Comparison of ENCODE assay signal across 1 cellular context in genomic region chr17:13420294-13421277, GRCh38.
TF ChIP-seq lines count a peak whose summit lies in the region.

No MANE protein-coding gene starts in this region.

TF ChIP-seq in HepG2, 621 proteins besides CTCF, POLR2A, EP300 and RAD21 (continued from another document and continues in another):
- TF ChIP-seq FOXJ3 (CRISPR knock-in tag; IDR thresholded peaks at IDR 0.05; ENCODE audit: borderline replicate concordance) (peak; percentile 88), PRPF4 (IDR thresholded peaks at IDR 0.05; ENCODE audit: low read depth, low read length, poor library complexity, severe bottlenecking) (no peak), ZNF274 (CRISPR knock-in tag; IDR thresholded peaks at IDR 0.05) (no peak), ZNF619 (CRISPR knock-in tag; IDR thresholded peaks at IDR 0.05) (no peak), RNF219 (CRISPR knock-in tag; IDR thresholded peaks at IDR 0.05) (peak; percentile 91; the same call in 1 of the 2 replicates), ZNF431 (CRISPR knock-in tag; IDR thresholded peaks at IDR 0.05; ENCODE audit: borderline replicate concordance, low read depth) (no peak), ZBTB20 (CRISPR knock-in tag; IDR thresholded peaks at IDR 0.05; ENCODE audit: borderline replicate concordance, low read depth) (peak; percentile 68; the same call in 1 of the 2 replicates), ZFP36L2 (CRISPR knock-in tag; IDR thresholded peaks at IDR 0.05) (0 out of 2 replicates have a peak, but pooled peaks have one; percentile 41), ATAD3A (CRISPR knock-in tag; IDR thresholded peaks at IDR 0.05) (no peak), ZBTB43 (CRISPR knock-in tag; conservative IDR thresholded peaks at IDR 0.05) (peak; percentile 97), ZNF776 (CRISPR knock-in tag; IDR thresholded peaks at IDR 0.05) (no peak), FUBP1 (CRISPR knock-in tag; IDR thresholded peaks at IDR 0.05; ENCODE audit: borderline replicate concordance) (no peak), GTF3A (CRISPR knock-in tag; conservative IDR thresholded peaks at IDR 0.05) (no peak), PHF20 (CRISPR knock-in tag; IDR thresholded peaks at IDR 0.05) (no peak), GFI1 (CRISPR knock-in tag; IDR thresholded peaks at IDR 0.05; ENCODE audit: borderline replicate concordance) (0 out of 2 replicates have a peak, but pooled peaks have one; percentile 60), ZNF24 (IDR thresholded peaks at IDR 0.05) (peak; percentile 66; the same call in 1 of the 2 replicates), ATF6 (CRISPR knock-in tag; conservative IDR thresholded peaks at IDR 0.05) (no peak), SAP130 (CRISPR knock-in tag; IDR thresholded peaks at IDR 0.05; ENCODE audit: low read depth) (peak; percentile 72), IRF1 (CRISPR knock-in tag; IDR thresholded peaks at IDR 0.05; ENCODE audit: low read depth) (no peak), HOXA5 (CRISPR knock-in tag; IDR thresholded peaks at IDR 0.05) (peak; percentile 76; the same call in 1 of the 2 replicates), ZNF225 (CRISPR knock-in tag; IDR thresholded peaks at IDR 0.05) (no peak), HMG20B (CRISPR knock-in tag; conservative IDR thresholded peaks at IDR 0.05) (0 out of 2 replicates have a peak, but pooled peaks have one; percentile 75), RFX5 (IDR thresholded peaks at IDR 0.05; ENCODE audit: low read depth, low read length) (no peak; the same call in 1 of the 2 replicates), U2AF1 (optimal IDR thresholded peaks at IDR 0.05; ENCODE audit: low read depth, low read length) (no peak), ISL2 (CRISPR knock-in tag; IDR thresholded peaks at IDR 0.05) (peak; percentile 87), AKAP8 (CRISPR knock-in tag; IDR thresholded peaks at IDR 0.05) (no peak), THAP11 (CRISPR knock-in tag; IDR thresholded peaks at IDR 0.05) (peak; percentile 78), HNF1A (IDR thresholded peaks at IDR 0.05; ENCODE audit: low read depth) (0 out of 2 replicates have a peak, but pooled peaks have one; percentile 45), HNF1A (CRISPR knock-in tag; IDR thresholded peaks at IDR 0.05; ENCODE audit: borderline replicate concordance) (no peak), RARG (CRISPR knock-in tag; IDR thresholded peaks at IDR 0.05; ENCODE audit: low read depth) (no peak), SMC3 (IDR thresholded peaks at IDR 0.05; ENCODE audit: low read length) (peak; percentile 60), ZNF383 (CRISPR knock-in tag; IDR thresholded peaks at IDR 0.05; ENCODE audit: borderline replicate concordance) (no peak), TFDP2 (CRISPR knock-in tag; IDR thresholded peaks at IDR 0.05) (peak; percentile 33; the same call in 1 of the 2 replicates), HDAC1 (CRISPR knock-in tag; IDR thresholded peaks at IDR 0.05) (peak; percentile 64), ZNF33A (CRISPR knock-in tag; IDR thresholded peaks at IDR 0.05; ENCODE audit: borderline replicate concordance) (no peak), ZNF768 (CRISPR knock-in tag; IDR thresholded peaks at IDR 0.05) (no peak), ZNF790 (CRISPR knock-in tag; IDR thresholded peaks at IDR 0.05; ENCODE audit: borderline replicate concordance) (no peak), ZNF101 (CRISPR knock-in tag; IDR thresholded peaks at IDR 0.05; ENCODE audit: borderline replicate concordance, low read depth) (no peak), HMGA1 (CRISPR knock-in tag; conservative IDR thresholded peaks at IDR 0.05) (no peak), ZBTB38 (CRISPR knock-in tag; IDR thresholded peaks at IDR 0.05) (no peak), ZNF513 (CRISPR knock-in tag; conservative IDR thresholded peaks at IDR 0.05) (no peak), SP140L (CRISPR knock-in tag; IDR thresholded peaks at IDR 0.05; ENCODE audit: borderline replicate concordance) (no peak), TGIF2 (CRISPR knock-in tag; IDR thresholded peaks at IDR 0.05) (peak; percentile 57; the same call in 1 of the 2 replicates), NR2F6 (IDR thresholded peaks at IDR 0.05) (peak; percentile 52), NR2F6 (CRISPR knock-in tag; IDR thresholded peaks at IDR 0.05) (peak; percentile 78), SIX4 (CRISPR knock-in tag; IDR thresholded peaks at IDR 0.05) (peak; percentile 91), TAF1 (CRISPR knock-in tag; IDR thresholded peaks at IDR 0.05) (no peak), STAT6 (CRISPR knock-in tag; IDR thresholded peaks at IDR 0.05; ENCODE audit: borderline replicate concordance) (no peak)
